ENCODE assay signal across 8 cellular contexts in the genomic region with DNA sequence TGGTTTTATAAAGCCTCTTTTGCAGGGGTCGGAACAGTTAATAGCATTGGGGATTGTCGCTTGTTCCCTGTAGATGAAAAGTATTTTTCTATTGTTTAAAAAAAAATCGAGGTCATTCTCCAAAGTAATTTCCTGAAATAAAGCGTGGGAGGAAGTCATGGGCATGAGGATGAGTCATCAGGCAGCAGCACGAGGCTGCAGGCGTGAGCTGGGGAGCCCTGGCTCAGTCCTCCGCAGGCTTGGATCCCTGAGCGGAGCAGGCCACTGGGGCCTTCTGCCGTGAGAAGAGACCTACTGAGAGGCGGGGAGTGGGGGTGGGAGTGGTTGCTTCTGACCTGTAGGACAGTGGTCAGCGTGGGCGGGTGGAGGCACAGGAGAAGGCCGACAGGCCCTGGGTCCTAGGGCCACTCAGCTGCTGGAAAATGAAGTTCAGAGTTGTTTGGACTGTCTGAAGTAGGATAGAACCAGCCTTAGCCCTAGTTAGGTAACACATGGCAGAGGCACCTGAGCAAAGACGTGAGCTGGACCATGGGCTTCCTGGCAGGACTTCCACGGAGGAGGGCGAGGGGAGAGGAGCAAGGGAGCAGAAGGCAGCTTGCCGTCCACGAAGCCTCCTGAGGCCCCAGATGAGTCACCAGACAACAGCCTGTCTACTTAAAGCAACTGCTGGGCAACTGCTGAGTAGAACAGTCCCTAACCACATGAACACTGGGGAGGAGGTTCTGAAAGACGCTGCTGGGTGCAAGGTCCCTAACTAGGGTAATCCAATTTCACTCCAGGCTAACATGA. TPM values are rescaled to one million over a fixed set of nuclear protein-coding genes. Genes with fewer than 3 reads are reported as not detected.
DNase-seq lines count a peak whose midpoint lies in the region; FAIRE-seq and TF ChIP-seq lines count a peak whose summit lies in the region.

No MANE protein-coding gene starts in this region.

- 20 to 23% methylated on average over 19 of the region's 19 CpGs for WGBS in testis, 2 donors

- H3K9me3 Mint-ChIP-seq in immature natural killer cell, result peaks cover 0 to 2% (median 0%) of the 10 kb centered on the region in 6 donors

- peaks cover 0 to 7% (median 0%) of the 10 kb centered on the region in 3 donors for H3K36me3 Mint-ChIP-seq in immature natural killer cell

- intact Hi-C loops in testis (cut with DNase I; ENCODE audit: low total_unique reads), result no loop called here

- H3K36me3 ChIP-seq in testis (ENCODE audit: low read depth, missing control alignments), result no peaks in the 10 kb centered on the region

- in situ Hi-C loops in G401 (cut with HindIII; ENCODE audit: low sequenced_read_pairs), result no loop called here

- DNase-seq in G401 (ENCODE audit: low spot score) (peak; percentile 76), HT-29 (ENCODE audit: low spot score) (peak; percentile 84), mucosa of gallbladder (ENCODE audit: low spot score) (peak; percentile 93), testis (peak; percentile 94), NCI-H2029 treated with DMSO at 0.1 percent for 48 hours (lab: John Stamatoyannopoulos, UW) (no peak), immature natural killer cell (no peak)
- peak; percentile 44 for DNase-seq in activated CD4-positive, CD25-positive, alpha-beta regulatory T cell treated with anti-CD3 and anti-CD28 coated beads, Interleukin-2, amount 50 U/mL, for 72 hours

- H3K27me3 ChIP-seq in testis, result no peaks in the 10 kb centered on the region

- no peak for TF ChIP-seq CTCF in testis (IDR thresholded peaks at IDR 0.05)

- no peak for TF ChIP-seq POLR2A in testis (IDR thresholded peaks at IDR 0.05)

- no peak overlapping the region for H3K4me3 Mint-ChIP-seq in immature natural killer cell

- peaks cover 0 to 6% (median 4%) of the 10 kb centered on the region in 3 donors for H3K27me3 Mint-ChIP-seq in immature natural killer cell (ENCODE audit: low read depth in 3 of 3)

- FAIRE-seq in endometrium (lab: Jason Lieb, UNC), result peak; percentile 89

- peaks cover 33% of the 10 kb centered on the region for H3K4me1 ChIP-seq in testis

- H3K4me1 Mint-ChIP-seq in immature natural killer cell, result peaks cover 17% of the 10 kb centered on the region in 2 donors

- H3K27ac ChIP-seq in testis, result peak overlapping the region; percentile 91 to 97

- H3K9me3 ChIP-seq in testis, result no peaks in the 10 kb centered on the region

- no peak overlapping the region for H3K4me3 ChIP-seq in testis

- H3K27ac Mint-ChIP-seq in immature natural killer cell, result peak overlapping the region in 2 of 6 donors; percentile 28 to 69

RNA-seq across cellular contexts. Expression of a gene that starts 21.1 kb away (rescaled TPM):
- 207 and 236 TPM in 2 replicates for total RNA-seq in G401 (2014; rRNA removed; shearing (Covaris generic))
- 165 and 178 TPM in 2 replicates for total RNA-seq in HT-29 (2014; rRNA removed; shearing (Covaris generic))
- 256 TPM for total RNA-seq in mucosa of gallbladder
- 100 to 1,000 TPM; 224 to 274 TPM for total RNA-seq in testis
- 169 TPM for polyA plus RNA-seq in testis (ENCODE audit: insufficient read depth, low read depth, low replicate concordance)
- 10 to 100 TPM; 23.3 to 58.2 (median 40.5) TPM for polyA plus RNA-seq in immature natural killer cell

RNA-seq across cellular contexts. Expression of a gene that starts 56.5 kb away (rescaled TPM):
- total RNA-seq in G401 (2014; rRNA removed; shearing (Covaris generic)), result 17.6 and 33.1 TPM in 2 replicates
- total RNA-seq in HT-29 (2014; rRNA removed; shearing (Covaris generic)), result 15.9 and 29.5 TPM in 2 replicates
- total RNA-seq in mucosa of gallbladder (80.0 TPM), testis (100 to 1,000 TPM; 105 to 146 TPM)
- polyA plus RNA-seq in testis (ENCODE audit: insufficient read depth, low read depth, low replicate concordance) (87.0 TPM), immature natural killer cell (10 to 100 TPM; 50.0 to 85.0 (median 79.7) TPM)

Comparison
In these comparisons a context has a peak if more than half of its experiments do, and no peak if none do; other contexts are left out.
1. DNase-seq: peak in G401 (single experiment), HT-29 (single experiment), activated CD4-positive, CD25-positive, alpha-beta regulatory T cell treated with anti-CD3 and anti-CD28 coated beads, Interleukin-2, amount 50 U/mL, for 72 hours (single experiment), mucosa of gallbladder (single experiment) and testis (single experiment); none in NCI-H2029 treated with DMSO at 0.1 percent for 48 hours (single experiment) and immature natural killer cell (0 of 3).